Comparison of ENCODE assay signal across 9 cellular contexts in genomic region chr13:108629988-108630387, GRCh38. TPM values are rescaled to one million over a fixed set of nuclear protein-coding genes. Genes with fewer than 3 reads are reported as not detected.
"Had no signal": no experiment of that assay in that cellular context is flagged by ENCODE, and none has a peak within 500 bp of the region (broad histone marks: within the 10 kb centered on the region; RNA-seq: fewer than 3 reads in every experiment).

No MANE protein-coding gene starts in this region.

- ATAC-seq: GM12878 had no signal

- H3K4me3 ChIP-seq: GM12878 had no signal

- FAIRE-seq: G401.6, GM12878, GM12891, GM12892, GM18507, GM19239 had no signal

- DNase-seq: GDM1, GF-D8 had no signal

RNA-seq across cellular contexts. Expression of gene MYO16, which starts 0.6 kb away (rescaled TPM):
- total RNA-seq: G401 had no signal
